9 cellular contexts compared by ENCODE assay signal in genomic region chr20:39829255-39829654, GRCh38.
DNase-seq lines count a peak whose midpoint lies in the region; ATAC-seq and TF ChIP-seq lines count a peak whose summit lies in the region.
"Had no signal": no experiment of that assay in that cellular context is flagged by ENCODE, and none has a peak within 500 bp of the region (broad histone marks: within the 10 kb centered on the region; RNA-seq: fewer than 3 reads in every experiment).

No MANE protein-coding gene starts in this region.

- no peaks in the 10 kb centered on the region for H3K4me1 ChIP-seq in Loucy (ENCODE audit: insufficient read depth, low read length, poor library complexity, severe bottlenecking)
- H3K4me1 ChIP-seq in heart right ventricle: peaks cover 0 to 10% (median 0%) of the 10 kb centered on the region in 9 donors
- peaks cover 0 to 6% (median 2%) of the 10 kb centered on the region in 4 donors for H3K4me1 ChIP-seq in sigmoid colon

- ATAC-seq in GM19463 (IDR thresholded peaks at IDR 0.05; ENCODE audit: unreplicated experiment) (peak; percentile 9), heart right ventricle (peak in 1 of 8 donors; percentile 61)

- 47 to 49% methylated on average over 3 of the region's 3 CpGs for WGBS in heart right ventricle, 2 donors
- 27 to 32% methylated on average over 3 of the region's 3 CpGs for WGBS in sigmoid colon, 2 donors

- H3K27me3 ChIP-seq in BJ (ENCODE audit: control insufficient read depth, insufficient read depth, low read length) (peaks cover 5% of the 10 kb centered on the region), Loucy (ENCODE audit: insufficient read depth, low read length, poor library complexity, severe bottlenecking) (no peaks in the 10 kb centered on the region), heart right ventricle (peaks cover 0 to 4% (median 0%) of the 10 kb centered on the region in 7 donors), sigmoid colon (no peaks in the 10 kb centered on the region)

- H3K4me3 ChIP-seq in BJ (ENCODE audit: low read depth, low read length) (no peak overlapping the region), Loucy (ENCODE audit: low read length, poor library complexity, severe bottlenecking) (no peak overlapping the region), heart right ventricle (no peak overlapping the region), sigmoid colon (no peak overlapping the region)

- intact Hi-C loops in heart right ventricle (cut with DNase I): loop anchor here in 1 of 10 donors (2.0 kb wide), 1 partner anchor 20 kb away; no protein-coding TSS in a partner anchor
- intact Hi-C loops in sigmoid colon (cut with DNase I): no loop called here

- no peak for TF ChIP-seq EP300 in sigmoid colon (IDR thresholded peaks at IDR 0.05)

- no peaks in the 10 kb centered on the region for H3F3A ChIP-seq in Loucy (ENCODE audit: low read depth)

- no peaks in the 10 kb centered on the region for H3K79me2 ChIP-seq in Loucy (ENCODE audit: insufficient read depth, low read length)

- H3K27ac Mint-ChIP-seq in activated CD4-positive, alpha-beta memory T cell treated with anti-CD3 and anti-CD28 coated beads, Interleukin-2, amount 10 ng/mL, durations not matched to agents 7 days and 5 days: no peak overlapping the region

- peak overlapping the region; percentile 40 for H3K4me2 ChIP-seq in Loucy (ENCODE audit: low read depth, low read length, poor library complexity, severe bottlenecking)

- no peak overlapping the region for H3K9ac ChIP-seq in Loucy (ENCODE audit: low read depth, low read length, poor library complexity, severe bottlenecking)

- no peaks in the 10 kb centered on the region for H3K36me3 Mint-ChIP-seq in activated CD4-positive, alpha-beta memory T cell treated with anti-CD3 and anti-CD28 coated beads, Interleukin-2, amount 10 ng/mL, durations not matched to agents 7 days and 5 days (ENCODE audit: low read depth)

- H4K20me1 ChIP-seq in Loucy (ENCODE audit: insufficient read depth, low read length, poor library complexity, severe bottlenecking): no peaks in the 10 kb centered on the region

- no peaks in the 10 kb centered on the region for H3K9me2 ChIP-seq in Loucy (replicated peaks; ENCODE audit: low read depth, low read length)

- no peak for DNase-seq in BJ (ENCODE audit: low read depth)
- peak; percentile 11 to 18 for DNase-seq in heart right ventricle
- DNase-seq in HT-29 (ENCODE audit: low spot score): no peak
- no peak for DNase-seq in LoVo (ENCODE audit: low spot score)
- DNase-seq in sigmoid colon: no peak
- no peak for DNase-seq in activated CD4-positive, alpha-beta memory T cell treated with anti-CD3 and anti-CD28 coated beads, Interleukin-2, amount 10 ng/mL, durations not matched to agents 7 days and 5 days
- DNase-seq: activated effector memory CD4-positive, alpha-beta T cell treated with anti-CD3 and anti-CD28 coated beads, Interleukin-2, amount 50 U/mL, for 16 hours had no signal

- H3K4me3 Mint-ChIP-seq in activated CD4-positive, alpha-beta memory T cell treated with anti-CD3 and anti-CD28 coated beads, Interleukin-2, amount 10 ng/mL, durations not matched to agents 7 days and 5 days: no peak overlapping the region

- no peak overlapping the region for H3K27ac ChIP-seq in heart right ventricle
- H3K27ac ChIP-seq in sigmoid colon: no peak overlapping the region

- H2AFZ ChIP-seq in Loucy (ENCODE audit: low read length): no peak overlapping the region

- TF ChIP-seq CTCF in BJ (IDR thresholded peaks at IDR 0.05; ENCODE audit: insufficient read depth, low read depth, low read length) (peak; percentile 55), Loucy (conservative IDR thresholded peaks at IDR 0.05; ENCODE audit: low read length) (peak; percentile 69), heart right ventricle (IDR thresholded peaks at IDR 0.05) (peak in 7 of 9 donors; percentile 24 to 49 (median 39)), sigmoid colon (IDR thresholded peaks at IDR 0.05) (no peak)

- H3K4me1 Mint-ChIP-seq in activated CD4-positive, alpha-beta memory T cell treated with anti-CD3 and anti-CD28 coated beads, Interleukin-2, amount 10 ng/mL, durations not matched to agents 7 days and 5 days: no peaks in the 10 kb centered on the region

- H3K36me3 ChIP-seq in BJ (ENCODE audit: control insufficient read depth, insufficient read depth, low read length): no peaks in the 10 kb centered on the region
- H3K36me3 ChIP-seq in Loucy (ENCODE audit: insufficient read depth, low read length): no peaks in the 10 kb centered on the region
- no peaks in the 10 kb centered on the region for H3K36me3 ChIP-seq in heart right ventricle
- no peaks in the 10 kb centered on the region for H3K36me3 ChIP-seq in sigmoid colon

- H3K9me3 ChIP-seq in Loucy (ENCODE audit: insufficient read depth, low read depth, low read length) (no peaks in the 10 kb centered on the region), heart right ventricle (no peaks in the 10 kb centered on the region), sigmoid colon (no peaks in the 10 kb centered on the region)

- POLR2A ChIA-PET in BJ (lab: Charles Lee): no interaction called here
- POLR2A ChIA-PET in activated CD4-positive, alpha-beta memory T cell treated with anti-CD3 and anti-CD28 coated beads, Interleukin-2, amount 10 ng/mL, durations not matched to agents 7 days and 5 days (lab: Charles Lee): no interaction called here

- CTCF ChIA-PET in BJ (lab: Yijun Ruan, JAX): interaction anchor here (0.7 to 6.6 kb wide), 17 partner anchors 8 to 861 kb away, joined by 3 to 54 read pairs (median 4); no protein-coding TSS in a partner anchor
- CTCF ChIA-PET in activated CD4-positive, alpha-beta memory T cell treated with anti-CD3 and anti-CD28 coated beads, Interleukin-2, amount 10 ng/mL, durations not matched to agents 7 days and 5 days (lab: Charles Lee): no interaction called here

- TF ChIP-seq POLR2A in sigmoid colon (IDR thresholded peaks at IDR 0.05): no peak

- H3K27me3 Mint-ChIP-seq in activated CD4-positive, alpha-beta memory T cell treated with anti-CD3 and anti-CD28 coated beads, Interleukin-2, amount 10 ng/mL, durations not matched to agents 7 days and 5 days: no peaks in the 10 kb centered on the region

- no peaks in the 10 kb centered on the region for H3K9me3 Mint-ChIP-seq in activated CD4-positive, alpha-beta memory T cell treated with anti-CD3 and anti-CD28 coated beads, Interleukin-2, amount 10 ng/mL, durations not matched to agents 7 days and 5 days

Comparison
In these comparisons a context has a peak if more than half of its experiments do, and no peak if none do; other contexts are left out.
1. DNase-seq: peak in heart right ventricle (2 of 2); none in BJ (single experiment), HT-29 (single experiment), LoVo (single experiment), sigmoid colon (single experiment) and activated CD4-positive, alpha-beta memory T cell treated with anti-CD3 and anti-CD28 coated beads, Interleukin-2, amount 10 ng/mL, durations not matched to agents 7 days and 5 days (single experiment).
2. CTCF ChIP-seq: peak in BJ (single experiment), Loucy (single experiment) and heart right ventricle (7 of 9); none in sigmoid colon (0 of 4).